8 cellular contexts compared by ENCODE assay signal in the genomic region with DNA sequence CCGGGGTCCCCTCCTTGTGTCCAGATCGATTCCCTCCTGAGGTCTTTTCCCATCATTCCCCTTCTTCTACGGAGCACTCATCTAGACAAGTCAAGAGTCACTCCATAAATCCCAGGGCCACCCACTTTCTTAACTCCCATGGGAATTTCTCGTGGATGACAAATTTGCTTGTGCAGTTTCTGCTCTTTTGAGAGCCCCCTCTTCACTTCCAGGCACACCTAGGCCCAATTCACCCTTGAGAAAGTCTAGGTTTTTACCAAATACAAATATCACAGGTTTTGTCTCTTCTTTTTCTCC. TPM values are rescaled to one million over a fixed set of nuclear protein-coding genes. Genes with fewer than 3 reads are reported as not detected.
DNase-seq lines count a peak whose midpoint lies in the region; ATAC-seq, FAIRE-seq and TF ChIP-seq lines count a peak whose summit lies in the region.

No MANE protein-coding gene starts in this region.

- POLR2A ChIA-PET in GM12878 (lab: Charles Lee): interaction anchor here (0.9 to 3.0 kb wide), 3 partner anchors 11 to 38 kb away, joined by 3 to 26 read pairs (median 8); partner anchors contain the start of genes IFT20, TNFAIP1 and VTN

- RAD21 ChIA-PET in GM12878 (lab: Charles Lee; ENCODE audit: unreplicated experiment): interaction anchor here (0.7 to 3.3 kb wide), 5 partner anchors 20 to 219 kb away, joined by 3 to 31 read pairs (median 3); partner anchors contain the start of genes ALDOC, IFT20 and TNFAIP1

- H3K9me3 ChIP-seq in cardiac muscle cell (ENCODE audit: low read depth) (no peaks in the 10 kb centered on the region), GM12878 (replicated peaks; ENCODE audit: control insufficient read depth, insufficient read depth, low read length) (no peaks in the 10 kb centered on the region), lung (ENCODE audit: control insufficient read depth in 2 of 2, insufficient read depth in 1 of 2, low read length in 1 of 2) (no peaks in the 10 kb centered on the region), upper lobe of left lung (no peaks in the 10 kb centered on the region)

- TF ChIP-seq POLR2A in GM12878 (IDR thresholded peaks at IDR 0.05; ENCODE audit: low read depth, low read length) (no peak), upper lobe of left lung (IDR thresholded peaks at IDR 0.05) (no peak)

- H3K4me1 ChIP-seq in cardiac muscle cell (ENCODE audit: low read depth): peaks cover 12% of the 10 kb centered on the region
- H3K4me1 ChIP-seq in GM12878 (ENCODE audit: control insufficient read depth, insufficient read depth, low read length): peaks cover 2% of the 10 kb centered on the region; the same call in 1 of the 2 replicates
- peaks cover 3 to 7% of the 10 kb centered on the region in 2 donors for H3K4me1 ChIP-seq in lung (ENCODE audit: control insufficient read depth in 2 of 2, insufficient read depth in 2 of 2, low read length in 2 of 2)
- peaks cover 19 to 29% (median 21%) of the 10 kb centered on the region in 4 donors for H3K4me1 ChIP-seq in upper lobe of left lung

- CTCF ChIA-PET in GM12878 (lab: Yijun Ruan, JAX): interaction anchor here (1.0 to 5.1 kb wide), 5 partner anchors 9 to 61 kb away, joined by 3 to 29 read pairs (median 4); partner anchors contain the start of genes IFT20 and TNFAIP1

- 0% methylated on average over 4 of the region's 4 CpGs for WGBS in GM12878 (ENCODE audit: insufficient coverage, insufficient replicate concordance, low lambda C conversion rate, missing lambda C conversion rate)
- 2 to 6% methylated on average over 4 of the region's 4 CpGs for WGBS in lung, 2 donors
- 5 to 6% methylated on average over 4 of the region's 4 CpGs for WGBS in upper lobe of left lung, 2 donors

- peaks cover 30% of the 10 kb centered on the region for H3K79me2 ChIP-seq in GM12878 (ENCODE audit: control insufficient read depth, insufficient read depth, low read length)

- TF ChIP-seq EP300 in GM12878 (IDR thresholded peaks at IDR 0.05; ENCODE audit: borderline replicate concordance in 1 of 2, control insufficient read depth in 1 of 2, low read depth in 2 of 2, low read length in 2 of 2) (no peak), upper lobe of left lung (IDR thresholded peaks at IDR 0.05) (no peak)

- TF ChIP-seq RAD21 in GM12878 (IDR thresholded peaks at IDR 0.05; ENCODE audit: insufficient read depth, low read depth, low read length): no peak

- FAIRE-seq in GM12878 (lab: Jason Lieb, UNC): no peak

- H3K4me3 ChIP-seq in cardiac muscle cell: peak overlapping the region; percentile 79
- H3K4me3 ChIP-seq in GM12878: peak overlapping the region; percentile 92
- peak overlapping the region; percentile 100 for H3K4me3 ChIP-seq in lung
- H3K4me3 ChIP-seq in upper lobe of left lung: peak overlapping the region; percentile 50 to 91 (median 87)

- in situ Hi-C loops in GM12878 (cut with MboI): no loop called here

- peak overlapping the region; percentile 85 for H3K4me2 ChIP-seq in GM12878 (ENCODE audit: control insufficient read depth, insufficient read depth)

- H3K27ac ChIP-seq in cardiac muscle cell: peak overlapping the region; percentile 79
- peak overlapping the region; percentile 60 for H3K27ac ChIP-seq in GM12878 (ENCODE audit: control insufficient read depth, insufficient read depth)
- H3K27ac ChIP-seq in lung (ENCODE audit: low read depth in 1 of 2, low read length in 1 of 2): peak overlapping the region; percentile 77 to 93
- peak overlapping the region; percentile 90 to 94 (median 92) for H3K27ac ChIP-seq in upper lobe of left lung

- H3K27me3 ChIP-seq in cardiac muscle cell: no peaks in the 10 kb centered on the region
- H3K27me3 ChIP-seq in GM12878 (replicated peaks in 1 of 2; ENCODE audit: control insufficient read depth in 2 of 2, insufficient read depth in 2 of 2, low read length in 1 of 2): no peaks in the 10 kb centered on the region
- H3K27me3 ChIP-seq in lung (ENCODE audit: control insufficient read depth, insufficient read depth): no peaks in the 10 kb centered on the region
- no peaks in the 10 kb centered on the region for H3K27me3 ChIP-seq in upper lobe of left lung

- SMC1A ChIA-PET in GM12878 (lab: Charles Lee; ENCODE audit: uncharacterized antibody, unreplicated experiment): interaction anchor here (0.7 to 4.7 kb wide), 7 partner anchors 9 to 553 kb away, joined by 3 to 27 read pairs (median 4); partner anchors contain the start of genes IFT20 and TNFAIP1

- peak overlapping the region; percentile 85 for H2AFZ ChIP-seq in GM12878 (ENCODE audit: control insufficient read depth, low read depth, low read length)

- no peaks in the 10 kb centered on the region for H4K20me1 ChIP-seq in GM12878 (ENCODE audit: control insufficient read depth, insufficient read depth)

- DNase-seq in cardiac muscle cell (ENCODE audit: low read depth in 1 of 2, low spot score in 1 of 2) (no peak), Right ventricle myocardium superior (no peak), GM12878 (ENCODE audit: low read depth, low spot score) (no peak), lung (ENCODE audit: low spot score) (no peak), upper lobe of left lung (no peak), globus pallidus (ENCODE audit: low spot score) (no peak), NCI-H2029 treated with DMSO at 0.1 percent for 48 hours (lab: John Stamatoyannopoulos, UW) (no peak), GM03348 (ENCODE audit: low spot score) (no peak)

- ATAC-seq in Right ventricle myocardium superior (ENCODE audit: poor library complexity): no peak
- no peak for ATAC-seq in GM12878
- no peak for ATAC-seq in lung (ENCODE audit: insufficient read depth, low FRiP score)
- no peak for ATAC-seq in upper lobe of left lung (ENCODE audit: low FRiP score in 2 of 2)

- peak overlapping the region; percentile 99 for H3K9ac ChIP-seq in GM12878 (ENCODE audit: control insufficient read depth, insufficient read depth, low read length)

- BruUV-seq in GM12878 (replicated peaks; lab: Mats Ljungman, UMichigan): no TSS peak

- intact Hi-C loops in Right ventricle myocardium superior (cut with DNase I) (no loop called here), GM12878 (cut with micrococcal nuclease; ENCODE audit: unreplicated experiment) (loop anchor here (1.0 kb wide), 1 partner anchor 23 kb away; the partner anchor contains the start of genes IFT20 and TNFAIP1)

- H3K36me3 ChIP-seq in cardiac muscle cell: peaks cover 50% of the 10 kb centered on the region
- peaks cover 2 to 14% of the 10 kb centered on the region in 2 experiments for H3K36me3 ChIP-seq in GM12878 (ENCODE audit: control insufficient read depth in 2 of 2, insufficient read depth in 2 of 2, low read length in 1 of 2)
- peaks cover 18 to 38% of the 10 kb centered on the region in 2 donors for H3K36me3 ChIP-seq in lung (ENCODE audit: control insufficient read depth in 2 of 2, insufficient read depth in 2 of 2, low read length in 2 of 2)
- peaks cover 21 to 62% (median 51%) of the 10 kb centered on the region in 4 donors for H3K36me3 ChIP-seq in upper lobe of left lung

- TF ChIP-seq CTCF in cardiac muscle cell (IDR thresholded peaks at IDR 0.05; ENCODE audit: low read depth, low read length) (no peak), GM12878 (IDR thresholded peaks at IDR 0.05 in 2 of 3, conservative IDR thresholded peaks at IDR 0.05 in 1 of 3; ENCODE audit: control insufficient read depth in 2 of 3, extremely low read depth in 1 of 3, insufficient read depth in 1 of 3, low read depth in 3 of 3, low read length in 3 of 3) (no peak), lung (IDR thresholded peaks at IDR 0.05; ENCODE audit: control extremely low read depth, extremely low read depth) (no peak), upper lobe of left lung (IDR thresholded peaks at IDR 0.05) (no peak)

RNA-seq across cellular contexts. Expression of gene POLDIP2, which starts 0.5 kb away (rescaled TPM):
- total RNA-seq in cardiac muscle cell (124 and 164 TPM in 2 replicates), Right ventricle myocardium superior (158 TPM), GM12878 (2014; rRNA removed) (126 and 131 TPM in 2 replicates), GM12878 (2014; rRNA removed; fragmentation: Illumina TruSeq; extraction: Trizol) (63.9 and 69.2 TPM in 2 replicates), GM12878 (2021) (108 and 111 TPM in 2 replicates), lung (10 to 100 TPM; 38.7 to 82.6 TPM), upper lobe of left lung (10 to 100 TPM; 50.3 to 74.5 (median 60.0) TPM)
- polyA plus RNA-seq in cardiac muscle cell (141 and 147 TPM in 2 replicates), GM12878 (2011; rRNA removed) (57.7 and 89.9 TPM in 2 replicates), GM12878 (2014; fragmentation: Illumina TruSeq; extraction: Trizol) (120 and 133 TPM in 2 replicates), GM12878 (2014; fragmentation: Nextera tagmentation; extraction: Ambion mirVana) (10 to 100 TPM; 22.8 to 36.9 TPM), GM12878 (2014; rRNA removed) (134 and 139 TPM in 2 replicates), GM12878 (2016; fragmentation: Nextera tagmentation; extraction: Ambion mirVana) (100 to 1,000 TPM; 180 to 196 TPM), lung (10 to 100 TPM; 43.6 to 80.9 TPM)
- total RNA-seq in GM12878 (2013; cell fraction: nucleolus; rRNA removed): 14.6 and 15.4 TPM in 2 replicates
- polyA plus RNA-seq in GM12878 (2011; ENCODE audit: low read depth): 40.6 TPM
- 97.0 and 115 TPM in 2 replicates for polyA plus RNA-seq in GM12878 (2011; cell fraction: cytosol; rRNA removed)
- polyA plus RNA-seq in GM12878 (2011; cell fraction: nucleus; rRNA removed): 55.2 and 56.5 TPM in 2 replicates
- 62.4 and 78.2 TPM in 2 replicates for polyA plus RNA-seq in GM12878 (2012)
- polyA minus RNA-seq in GM12878 (2011; rRNA and poly(A)+ RNA removed): 49.2 and 59.1 TPM in 2 replicates
- 25.4 and 26.7 TPM in 2 replicates for polyA minus RNA-seq in GM12878 (2011; cell fraction: cytosol; rRNA and poly(A)+ RNA removed)
- 10.9 and 17.0 TPM in 2 replicates for polyA minus RNA-seq in GM12878 (2011; cell fraction: nucleus; rRNA and poly(A)+ RNA removed)

RNA-seq across cellular contexts. Expression of gene SEBOX, which starts 7.2 kb away (rescaled TPM):
- total RNA-seq in cardiac muscle cell (not detected in 2 replicates), Right ventricle myocardium superior (not detected), GM12878 (2014; rRNA removed) (not detected in 2 replicates), GM12878 (2014; rRNA removed; fragmentation: Illumina TruSeq; extraction: Trizol) (not detected in 2 replicates), GM12878 (2021) (not detected in 2 replicates), lung (not detected), upper lobe of left lung (not detected)
- polyA plus RNA-seq in cardiac muscle cell (0.44 TPM in 1 of 2 replicates, not detected in the other), GM12878 (2011; rRNA removed) (not detected in 2 replicates), GM12878 (2014; fragmentation: Illumina TruSeq; extraction: Trizol) (not detected in 2 replicates), GM12878 (2014; fragmentation: Nextera tagmentation; extraction: Ambion mirVana) (not detected), GM12878 (2014; rRNA removed) (not detected in 2 replicates), GM12878 (2016; fragmentation: Nextera tagmentation; extraction: Ambion mirVana) (not detected), lung (not detected)
- total RNA-seq in GM12878 (2013; cell fraction: nucleolus; rRNA removed): not detected in 2 replicates
- not detected for polyA plus RNA-seq in GM12878 (2011; ENCODE audit: low read depth)
- not detected in 2 replicates for polyA plus RNA-seq in GM12878 (2011; cell fraction: cytosol; rRNA removed)
- not detected in 2 replicates for polyA plus RNA-seq in GM12878 (2011; cell fraction: nucleus; rRNA removed)
- polyA plus RNA-seq in GM12878 (2012): not detected in 2 replicates
- not detected in 2 replicates for polyA minus RNA-seq in GM12878 (2011; rRNA and poly(A)+ RNA removed)
- not detected in 2 replicates for polyA minus RNA-seq in GM12878 (2011; cell fraction: cytosol; rRNA and poly(A)+ RNA removed)
- not detected in 2 replicates for polyA minus RNA-seq in GM12878 (2011; cell fraction: nucleus; rRNA and poly(A)+ RNA removed)

RNA-seq across cellular contexts. Expression of gene VTN, which starts 12.3 kb away (rescaled TPM):
- total RNA-seq in cardiac muscle cell (4.3 and 5.2 TPM in 2 replicates), Right ventricle myocardium superior (30.2 TPM), GM12878 (2014; rRNA removed) (0.44 TPM in 1 of 2 replicates, not detected in the other), GM12878 (2014; rRNA removed; fragmentation: Illumina TruSeq; extraction: Trizol) (0.32 TPM in 1 of 2 replicates, not detected in the other), GM12878 (2021) (1.3 TPM in 2 replicates), lung (1 to 10 TPM in 1 of 2 donors, under 1 TPM in 1; 0.40 to 2.5 TPM), upper lobe of left lung (1 to 10 TPM in 4 of 6 donors, under 1 TPM in 1, not detected in 1; 0.67 to 6.4 (median 2.3) TPM)
- polyA plus RNA-seq in cardiac muscle cell (3.4 and 5.6 TPM in 2 replicates), GM12878 (2011; rRNA removed) (not detected in 2 replicates), GM12878 (2014; fragmentation: Illumina TruSeq; extraction: Trizol) (0.18 and 0.70 TPM in 2 replicates), GM12878 (2014; fragmentation: Nextera tagmentation; extraction: Ambion mirVana) (under 1 TPM in 1 of 2 experiments, not detected in 1; 0.04 TPM), GM12878 (2014; rRNA removed) (0.10 and 0.43 TPM in 2 replicates), GM12878 (2016; fragmentation: Nextera tagmentation; extraction: Ambion mirVana) (under 1 TPM in 1 of 2 experiments, not detected in 1; 0.13 TPM), lung (1 to 10 TPM; 1.3 to 1.9 TPM)
- total RNA-seq in GM12878 (2013; cell fraction: nucleolus; rRNA removed): not detected in 2 replicates
- 0.10 TPM for polyA plus RNA-seq in GM12878 (2011; ENCODE audit: low read depth)
- 0.03 TPM in 2 replicates for polyA plus RNA-seq in GM12878 (2011; cell fraction: cytosol; rRNA removed)
- 0.19 and 0.31 TPM in 2 replicates for polyA plus RNA-seq in GM12878 (2011; cell fraction: nucleus; rRNA removed)
- polyA plus RNA-seq in GM12878 (2012): 0.24 and 0.27 TPM in 2 replicates
- polyA minus RNA-seq in GM12878 (2011; rRNA and poly(A)+ RNA removed): not detected in 2 replicates
- polyA minus RNA-seq in GM12878 (2011; cell fraction: cytosol; rRNA and poly(A)+ RNA removed): 1.6 TPM in 1 of 2 replicates, not detected in the other
- polyA minus RNA-seq in GM12878 (2011; cell fraction: nucleus; rRNA and poly(A)+ RNA removed): 0.19 TPM in 1 of 2 replicates, not detected in the other

RNA-seq across cellular contexts. Expression of gene SARM1, which starts 13.6 kb away (rescaled TPM):
- total RNA-seq in cardiac muscle cell (11.5 and 13.4 TPM in 2 replicates), Right ventricle myocardium superior (5.0 TPM), GM12878 (2014; rRNA removed) (10.5 and 14.0 TPM in 2 replicates), GM12878 (2014; rRNA removed; fragmentation: Illumina TruSeq; extraction: Trizol) (7.8 and 8.7 TPM in 2 replicates), GM12878 (2021) (25.3 and 28.6 TPM in 2 replicates), lung (10 to 100 TPM in 1 of 2 donors, 1 to 10 TPM in 1; 9.3 to 24.6 TPM), upper lobe of left lung (10 to 100 TPM; 10.3 to 33.5 (median 13.9) TPM)
- polyA plus RNA-seq in cardiac muscle cell (5.5 and 8.9 TPM in 2 replicates), GM12878 (2011; rRNA removed) (2.1 and 2.5 TPM in 2 replicates), GM12878 (2014; fragmentation: Illumina TruSeq; extraction: Trizol) (8.7 and 13.0 TPM in 2 replicates), GM12878 (2014; fragmentation: Nextera tagmentation; extraction: Ambion mirVana) (1 to 10 TPM in 1 of 2 experiments, under 1 TPM in 1; 0.56 to 1.5 TPM), GM12878 (2014; rRNA removed) (16.2 and 16.7 TPM in 2 replicates), GM12878 (2016; fragmentation: Nextera tagmentation; extraction: Ambion mirVana) (10 to 100 TPM; 10.8 to 13.7 TPM), lung (10 to 100 TPM in 1 of 2 donors, 1 to 10 TPM in 1; 9.6 to 10.1 TPM)
- total RNA-seq in GM12878 (2013; cell fraction: nucleolus; rRNA removed): 9.6 and 10.4 TPM in 2 replicates
- polyA plus RNA-seq in GM12878 (2011; ENCODE audit: low read depth): 8.1 TPM
- 3.0 and 3.8 TPM in 2 replicates for polyA plus RNA-seq in GM12878 (2011; cell fraction: cytosol; rRNA removed)
- 10.3 and 11.6 TPM in 2 replicates for polyA plus RNA-seq in GM12878 (2011; cell fraction: nucleus; rRNA removed)
- polyA plus RNA-seq in GM12878 (2012): 11.5 and 11.9 TPM in 2 replicates
- polyA minus RNA-seq in GM12878 (2011; rRNA and poly(A)+ RNA removed): 8.3 and 10.8 TPM in 2 replicates
- 1.9 and 2.3 TPM in 2 replicates for polyA minus RNA-seq in GM12878 (2011; cell fraction: cytosol; rRNA and poly(A)+ RNA removed)
- 5.1 and 9.7 TPM in 2 replicates for polyA minus RNA-seq in GM12878 (2011; cell fraction: nucleus; rRNA and poly(A)+ RNA removed)

RNA-seq across cellular contexts. Expression of gene TNFAIP1, which starts 22.3 kb away (rescaled TPM):
- total RNA-seq in cardiac muscle cell: 35.4 and 56.5 TPM in 2 replicates
- polyA plus RNA-seq in cardiac muscle cell: 30.9 and 35.7 TPM in 2 replicates
- 33.8 TPM for total RNA-seq in Right ventricle myocardium superior
- 16.3 and 16.9 TPM in 2 replicates for total RNA-seq in GM12878 (2013; cell fraction: nucleolus; rRNA removed)
- 11.5 and 13.0 TPM in 2 replicates for total RNA-seq in GM12878 (2014; rRNA removed)
- total RNA-seq in GM12878 (2014; rRNA removed; fragmentation: Illumina TruSeq; extraction: Trizol): 7.0 and 7.9 TPM in 2 replicates
- total RNA-seq in GM12878 (2021): 14.1 and 15.7 TPM in 2 replicates
- polyA plus RNA-seq in GM12878 (2011; ENCODE audit: low read depth): 4.5 TPM
- polyA plus RNA-seq in GM12878 (2011; rRNA removed): 9.6 and 15.9 TPM in 2 replicates
- 14.8 and 15.9 TPM in 2 replicates for polyA plus RNA-seq in GM12878 (2011; cell fraction: cytosol; rRNA removed)
- polyA plus RNA-seq in GM12878 (2011; cell fraction: nucleus; rRNA removed): 27.1 and 37.6 TPM in 2 replicates
- polyA plus RNA-seq in GM12878 (2012): 6.0 and 9.7 TPM in 2 replicates
- polyA plus RNA-seq in GM12878 (2014; fragmentation: Illumina TruSeq; extraction: Trizol): 9.9 and 10.0 TPM in 2 replicates
- polyA plus RNA-seq in GM12878 (2014; fragmentation: Nextera tagmentation; extraction: Ambion mirVana): 1 to 10 TPM; 1.8 to 3.9 TPM
- 10.3 and 11.2 TPM in 2 replicates for polyA plus RNA-seq in GM12878 (2014; rRNA removed)
- polyA plus RNA-seq in GM12878 (2016; fragmentation: Nextera tagmentation; extraction: Ambion mirVana): 10 to 100 TPM; 14.9 to 16.9 TPM
- polyA minus RNA-seq in GM12878 (2011; rRNA and poly(A)+ RNA removed): 15.1 TPM in 2 replicates
- polyA minus RNA-seq in GM12878 (2011; cell fraction: cytosol; rRNA and poly(A)+ RNA removed): 20.6 and 26.4 TPM in 2 replicates
- 11.0 and 13.4 TPM in 2 replicates for polyA minus RNA-seq in GM12878 (2011; cell fraction: nucleus; rRNA and poly(A)+ RNA removed)
- 10 to 100 TPM; 35.0 to 59.6 TPM for total RNA-seq in lung
- polyA plus RNA-seq in lung: 10 to 100 TPM; 17.7 to 36.9 TPM
- total RNA-seq in upper lobe of left lung: 10 to 100 TPM; 27.2 to 74.3 (median 46.4) TPM
